Comparison of ENCODE assay signal across 9 cellular contexts in genomic region chr16:81526935-81527334, GRCh38.
A peak's percentile ranks its signal among the peaks of the same experiment; 100 is the strongest.
DNase-seq lines count a peak whose midpoint lies in the region; ATAC-seq, FAIRE-seq and TF ChIP-seq lines count a peak whose summit lies in the region.
"Had no signal": no experiment of that assay in that cellular context is flagged by ENCODE, and none has a peak within 500 bp of the region (broad histone marks: within the 10 kb centered on the region; RNA-seq: fewer than 3 reads in every experiment).

No MANE protein-coding gene starts in this region.

- H3K4me3 ChIP-seq in bronchial epithelial cell (ENCODE audit: low read depth, low read length) (no peak overlapping the region), lung (no peak overlapping the region), upper lobe of right lung (no peak overlapping the region)
- H3K4me3 ChIP-seq: BLaER1 treated with 17β-estradiol and CSF1 and Interleukin-3, amounts not matched to agents 10 nM and 100 nM had no signal

- H3K27ac ChIP-seq in lung (ENCODE audit: low read depth in 1 of 2, low read length in 1 of 2) (peak overlapping the region in 1 of 2 donors; percentile 71), upper lobe of right lung (peak overlapping the region; percentile 25)
- H3K27ac ChIP-seq: BLaER1 treated with 17β-estradiol and CSF1 and Interleukin-3, amounts not matched to agents 10 nM and 100 nM had no signal

- H3K36me3 ChIP-seq in bronchial epithelial cell (ENCODE audit: control insufficient read depth, insufficient read depth, low read length) (peaks cover 2% of the 10 kb centered on the region), lung (ENCODE audit: control insufficient read depth in 2 of 2, insufficient read depth in 2 of 2, low read length in 2 of 2) (peaks cover 0 to 2% of the 10 kb centered on the region in 2 donors), upper lobe of right lung (no peaks in the 10 kb centered on the region)

- no peak for ATAC-seq in activated CD8-positive, alpha-beta memory T cell treated with anti-CD3 and anti-CD28 coated beads, Interleukin-2, amount 10 ng/mL, durations not matched to agents 7 days and 5 days
- ATAC-seq in lung (ENCODE audit: insufficient read depth, low FRiP score) (no peak), upper lobe of right lung (peak; percentile 35), GM18517 (IDR thresholded peaks at IDR 0.05; ENCODE audit: unreplicated experiment) (no peak)

- H3K9me3 Mint-ChIP-seq in activated CD8-positive, alpha-beta memory T cell treated with anti-CD3 and anti-CD28 coated beads, Interleukin-2, amount 10 ng/mL, durations not matched to agents 7 days and 5 days (ENCODE audit: low read depth): no peaks in the 10 kb centered on the region

- WGBS in lung, 2 donors: 22 to 26% methylated on average over 9 of the region's 9 CpGs

- intact Hi-C loops in upper lobe of right lung (cut with DNase I): no loop called here

- H3K27me3 ChIP-seq in bronchial epithelial cell (ENCODE audit: control insufficient read depth, insufficient read depth, low read length) (no peaks in the 10 kb centered on the region), lung (ENCODE audit: control insufficient read depth, insufficient read depth) (no peaks in the 10 kb centered on the region), upper lobe of right lung (no peaks in the 10 kb centered on the region)
- H3K27me3 ChIP-seq: BLaER1 treated with 17β-estradiol and CSF1 and Interleukin-3, amounts not matched to agents 10 nM and 100 nM had no signal

- H3K4me3 Mint-ChIP-seq in activated CD8-positive, alpha-beta memory T cell treated with anti-CD3 and anti-CD28 coated beads, Interleukin-2, amount 10 ng/mL, durations not matched to agents 7 days and 5 days: peak overlapping the region; percentile 59

- peak overlapping the region; percentile 80 for H3K27ac Mint-ChIP-seq in activated CD8-positive, alpha-beta memory T cell treated with anti-CD3 and anti-CD28 coated beads, Interleukin-2, amount 10 ng/mL, durations not matched to agents 7 days and 5 days

- H3K4me1 ChIP-seq in lung (ENCODE audit: control insufficient read depth in 2 of 2, insufficient read depth in 2 of 2, low read length in 2 of 2): peaks cover 3 to 11% of the 10 kb centered on the region in 2 donors
- peaks cover 19% of the 10 kb centered on the region for H3K4me1 ChIP-seq in upper lobe of right lung

- no peak for TF ChIP-seq CTCF in bronchial epithelial cell (IDR thresholded peaks at IDR 0.05; ENCODE audit: insufficient read depth, low read length, severe bottlenecking)
- TF ChIP-seq CTCF in lung (IDR thresholded peaks at IDR 0.05; ENCODE audit: control extremely low read depth, extremely low read depth): no peak
- no peak for TF ChIP-seq CTCF in upper lobe of right lung (IDR thresholded peaks at IDR 0.05)

- H3K27me3 Mint-ChIP-seq in activated CD8-positive, alpha-beta memory T cell treated with anti-CD3 and anti-CD28 coated beads, Interleukin-2, amount 10 ng/mL, durations not matched to agents 7 days and 5 days: no peaks in the 10 kb centered on the region

- FAIRE-seq in bronchial epithelial cell (lab: Jason Lieb, UNC): peak; percentile 47

- H3K36me3 Mint-ChIP-seq in activated CD8-positive, alpha-beta memory T cell treated with anti-CD3 and anti-CD28 coated beads, Interleukin-2, amount 10 ng/mL, durations not matched to agents 7 days and 5 days: peaks cover 21% of the 10 kb centered on the region

- peaks cover 0 to 3% of the 10 kb centered on the region in 2 donors for H3K9me3 ChIP-seq in lung (ENCODE audit: control insufficient read depth in 2 of 2, insufficient read depth in 1 of 2, low read length in 1 of 2)
- no peaks in the 10 kb centered on the region for H3K9me3 ChIP-seq in upper lobe of right lung

- H3K4me1 Mint-ChIP-seq in activated CD8-positive, alpha-beta memory T cell treated with anti-CD3 and anti-CD28 coated beads, Interleukin-2, amount 10 ng/mL, durations not matched to agents 7 days and 5 days: peaks cover 85% of the 10 kb centered on the region

- CTCF ChIA-PET in activated CD8-positive, alpha-beta memory T cell treated with anti-CD3 and anti-CD28 coated beads, Interleukin-2, amount 10 ng/mL, durations not matched to agents 7 days and 5 days (lab: Charles Lee): interaction anchor here (1.0 to 4.8 kb wide), 7 partner anchors 8 to 203 kb away, joined by 3 to 18 read pairs (median 4); no protein-coding TSS in a partner anchor

- DNase-seq in activated CD8-positive, alpha-beta memory T cell treated with anti-CD3 and anti-CD28 coated beads, Interleukin-2, amount 10 ng/mL, durations not matched to agents 7 days and 5 days: no peak
- DNase-seq in activated CD8-positive, alpha-beta memory T cell treated with anti-CD3 and anti-CD28 coated beads for 24 hours: no peak
- DNase-seq in bronchial epithelial cell (ENCODE audit: low read depth) (peak; percentile 100), lung (ENCODE audit: low spot score) (peak; percentile 55), upper lobe of right lung (no peak), NCI-H1417 (lab: John Stamatoyannopoulos, UW) (no peak), GDM1 (lab: John Stamatoyannopoulos, UW) (no peak)

Comparison
In these comparisons a context has a peak if more than half of its experiments do, and no peak if none do; other contexts are left out.
1. DNase-seq: peak in bronchial epithelial cell (single experiment) and lung (single experiment); none in activated CD8-positive, alpha-beta memory T cell treated with anti-CD3 and anti-CD28 coated beads, Interleukin-2, amount 10 ng/mL, durations not matched to agents 7 days and 5 days (single experiment), activated CD8-positive, alpha-beta memory T cell treated with anti-CD3 and anti-CD28 coated beads for 24 hours (single experiment), upper lobe of right lung (single experiment), NCI-H1417 (0 of 3) and GDM1 (single experiment).